In the genomic region with DNA sequence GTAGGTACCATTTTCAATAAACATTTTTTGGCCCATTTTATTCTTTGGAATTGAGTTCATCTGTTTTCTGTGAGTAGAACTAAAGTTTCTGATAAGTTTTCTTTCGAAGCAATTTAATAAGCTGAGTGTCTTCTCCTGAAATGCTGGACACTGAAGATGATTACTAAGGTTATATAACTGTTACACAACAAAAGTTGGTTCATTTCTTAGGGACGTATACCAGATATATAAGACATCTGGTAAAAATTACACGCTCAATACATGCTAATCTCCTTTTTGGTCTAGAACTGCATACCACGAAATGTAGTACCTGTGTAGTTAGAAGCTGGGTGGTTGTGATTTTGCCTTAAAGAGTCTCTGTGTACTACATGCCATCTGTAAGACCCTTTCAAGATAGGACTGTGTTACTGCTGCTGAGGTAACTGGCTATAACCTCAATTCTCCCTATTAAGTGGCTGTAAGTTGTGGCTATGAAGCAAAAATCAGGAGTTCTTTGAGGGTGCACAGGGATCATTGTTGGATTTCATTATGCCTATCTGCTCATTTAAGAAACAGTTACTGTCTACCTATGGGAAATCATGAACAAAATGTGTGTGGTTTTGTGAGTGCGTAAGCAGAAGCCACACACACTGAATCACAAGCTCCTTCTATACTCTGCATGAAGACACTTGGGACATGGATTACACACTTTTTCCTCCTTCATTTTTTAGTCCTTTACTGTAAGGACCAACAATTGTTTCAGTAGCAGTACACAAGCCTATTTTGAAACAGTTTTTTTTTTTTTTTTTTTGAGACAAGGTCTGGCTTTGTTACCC, we compare ENCODE assay signal across 12 cellular contexts.
DNase-seq lines count a peak whose midpoint lies in the region; ATAC-seq and TF ChIP-seq lines count a peak whose summit lies in the region.
"Had no signal": no experiment of that assay in that cellular context is flagged by ENCODE, and none has a peak within 500 bp of the region (broad histone marks: within the 10 kb centered on the region; RNA-seq: fewer than 3 reads in every experiment).

No MANE protein-coding gene starts in this region.

- H3K4me1 ChIP-seq in BLaER1 (peaks cover 77% of the 10 kb centered on the region), mesodermal cell (ENCODE audit: control insufficient read depth, insufficient read depth, low read length, poor library complexity, severe bottlenecking) (peaks cover 39% of the 10 kb centered on the region), colonic mucosa (peaks cover 6% of the 10 kb centered on the region)

- H3K9me3 ChIP-seq in BLaER1 (no peaks in the 10 kb centered on the region), mesodermal cell (ENCODE audit: control insufficient read depth, low read length) (no peaks in the 10 kb centered on the region), colonic mucosa (no peaks in the 10 kb centered on the region)
- H3K9me3 ChIP-seq: esophagus squamous epithelium, upper lobe of left lung had no signal

- peak overlapping the region; percentile 41; the same call in 1 of the 2 replicates for H3K4me3 Mint-ChIP-seq in HFFc6
- H3K4me3 Mint-ChIP-seq: central memory CD8-positive, alpha-beta T cell had no signal

- H3K27me3 Mint-ChIP-seq in HFFc6 (ENCODE audit: insufficient read depth), result no peaks in the 10 kb centered on the region
- H3K27me3 Mint-ChIP-seq: central memory CD8-positive, alpha-beta T cell had no signal

- H3K27ac ChIP-seq in BLaER1 (peak overlapping the region; percentile 87), mesodermal cell (ENCODE audit: low read depth, low read length, severe bottlenecking) (peak overlapping the region; percentile 29), colonic mucosa (no peak overlapping the region), coronary artery (no peak overlapping the region)
- H3K27ac ChIP-seq: esophagus squamous epithelium had no signal

- no peaks in the 10 kb centered on the region for H3K9me3 Mint-ChIP-seq in HFFc6
- H3K9me3 Mint-ChIP-seq in activated naive CD4-positive, alpha-beta T cell treated with anti-CD3 and anti-CD28 coated beads, Interleukin-2, amount 50 U/mL, for 72 hours, result no peaks in the 10 kb centered on the region
- H3K9me3 Mint-ChIP-seq: central memory CD8-positive, alpha-beta T cell had no signal

- H3K27me3 ChIP-seq in BLaER1, result no peaks in the 10 kb centered on the region
- H3K27me3 ChIP-seq in colonic mucosa, result no peaks in the 10 kb centered on the region
- H3K27me3 ChIP-seq: esophagus squamous epithelium, upper lobe of left lung had no signal

- H3K9ac ChIP-seq in BLaER1 (no peak overlapping the region; the same call in 1 of the 2 replicates), colonic mucosa (ENCODE audit: low read depth in 2 of 2, low read length in 2 of 2) (no peak overlapping the region)

- DNase-seq in HFFc6 (peak; percentile 18), colonic mucosa (no peak), coronary artery (ENCODE audit: low spot score) (no peak)
- no peak for DNase-seq in activated naive CD4-positive, alpha-beta T cell treated with anti-CD3 and anti-CD28 coated beads, Interleukin-2, amount 50 U/mL, for 72 hours (ENCODE audit: low spot score in 2 of 2)
- DNase-seq: esophagus squamous epithelium, NCI-H524 treated with DMSO at 0.1 percent for 48 hours, posterior cingulate gyrus, upper lobe of left lung had no signal

- no peaks in the 10 kb centered on the region for H3K36me3 ChIP-seq in BLaER1
- H3K36me3 ChIP-seq in mesodermal cell (ENCODE audit: control insufficient read depth, insufficient read depth, low read length), result peaks cover 18% of the 10 kb centered on the region
- H3K36me3 ChIP-seq in colonic mucosa, result no peaks in the 10 kb centered on the region

- no peaks in the 10 kb centered on the region for H3K36me3 Mint-ChIP-seq in HFFc6 (ENCODE audit: low read depth)
- H3K36me3 Mint-ChIP-seq in activated naive CD4-positive, alpha-beta T cell treated with anti-CD3 and anti-CD28 coated beads, Interleukin-2, amount 50 U/mL, for 72 hours, result no peaks in the 10 kb centered on the region

- no peaks in the 10 kb centered on the region for H4K20me1 ChIP-seq in BLaER1

- peaks cover 72% of the 10 kb centered on the region for H3K4me1 Mint-ChIP-seq in HFFc6 (ENCODE audit: low read depth)

- peak; percentile 91 to 93 for ATAC-seq in activated naive CD4-positive, alpha-beta T cell treated with anti-CD3 and anti-CD28 coated beads, Interleukin-2, amount 50 U/mL, for 72 hours
- no peak for ATAC-seq in GM21576 (IDR thresholded peaks at IDR 0.05; ENCODE audit: unreplicated experiment)

- H3K4me2 ChIP-seq in BLaER1, result peak overlapping the region; percentile 79

- H3K27ac Mint-ChIP-seq in HFFc6, result peak overlapping the region; percentile 82
- H3K27ac Mint-ChIP-seq in activated naive CD4-positive, alpha-beta T cell treated with anti-CD3 and anti-CD28 coated beads, Interleukin-2, amount 50 U/mL, for 72 hours, result peak overlapping the region; percentile 69 to 84

- WGBS in mesodermal cell (ENCODE audit: insufficient coverage in 2 of 2), 2 experiments, result 83 to 100% methylated on average over 1 to 2 of the region's 5 CpGs

- intact Hi-C loops in colonic mucosa (cut with DNase I), result loop anchor here (5.0 to 10.0 kb wide), 3 partner anchors 118 to 465 kb away; no protein-coding TSS in a partner anchor

- H3K4me3 ChIP-seq in BLaER1, result no peak overlapping the region
- H3K4me3 ChIP-seq in mesodermal cell (ENCODE audit: extremely low read depth, insufficient read depth, low read length, poor library complexity, severe bottlenecking), result no peak overlapping the region
- H3K4me3 ChIP-seq in colonic mucosa, result no peak overlapping the region
- no peak overlapping the region for H3K4me3 ChIP-seq in coronary artery
- H3K4me3 ChIP-seq: esophagus squamous epithelium, upper lobe of left lung had no signal

- no peak for TF ChIP-seq CTCF in HFFc6 (IDR thresholded peaks at IDR 0.05)
- TF ChIP-seq CTCF in colonic mucosa (IDR thresholded peaks at IDR 0.05), result no peak
- no peak for TF ChIP-seq CTCF in coronary artery (IDR thresholded peaks at IDR 0.05)

Comparison
In these comparisons a context has a peak if more than half of its experiments do, and no peak if none do; other contexts are left out.
1. H3K27ac ChIP-seq: peak in BLaER1 (single experiment) and mesodermal cell (single experiment); none in colonic mucosa (single experiment) and coronary artery (0 of 2).